ENCODE assay signal across 1 cellular context in genomic region chr13:75760182-75760981, GRCh38.
TF ChIP-seq lines count a peak whose summit lies in the region.

No MANE protein-coding gene starts in this region.

TF ChIP-seq in HepG2, 621 proteins besides CTCF, POLR2A, EP300 and RAD21 (continued from another document and continues in another):
- TF ChIP-seq DRAP1 (CRISPR knock-in tag; IDR thresholded peaks at IDR 0.05): peak; percentile 96
- TF ChIP-seq IKZF5 (CRISPR knock-in tag; IDR thresholded peaks at IDR 0.05): peak; percentile 81
- TF ChIP-seq YEATS2 (CRISPR knock-in tag; IDR thresholded peaks at IDR 0.05; ENCODE audit: borderline replicate concordance): no peak
- TF ChIP-seq DR1 (CRISPR knock-in tag; IDR thresholded peaks at IDR 0.05): peak; percentile 73
- no peak for TF ChIP-seq PCBP2 (optimal IDR thresholded peaks at IDR 0.05; ENCODE audit: low read depth, low read length, poor library complexity, severe bottlenecking)
- no peak for TF ChIP-seq E2F2 (CRISPR knock-in tag; IDR thresholded peaks at IDR 0.05; ENCODE audit: borderline replicate concordance)
- peak; percentile 94 for TF ChIP-seq TCF7 (IDR thresholded peaks at IDR 0.05; ENCODE audit: low read depth)
- no peak for TF ChIP-seq HNRNPH1 (optimal IDR thresholded peaks at IDR 0.05; ENCODE audit: low read depth, low read length)
- TF ChIP-seq GATAD2A (CRISPR knock-in tag; IDR thresholded peaks at IDR 0.05): peak; percentile 91
- no peak for TF ChIP-seq MAZ (IDR thresholded peaks at IDR 0.05; ENCODE audit: borderline replicate concordance, low read depth, low read length)
- TF ChIP-seq MAZ (CRISPR knock-in tag; IDR thresholded peaks at IDR 0.05; ENCODE audit: low read depth): 0 out of 2 replicates have a peak, but pooled peaks have one; percentile 54
- 0 out of 2 replicates have a peak, but pooled peaks have one; percentile 30 for TF ChIP-seq SIN3B (IDR thresholded peaks at IDR 0.05; ENCODE audit: low read length)
- TF ChIP-seq ZNF784 (CRISPR knock-in tag; IDR thresholded peaks at IDR 0.05; ENCODE audit: borderline replicate concordance): no peak
- peak; percentile 91 for TF ChIP-seq FOXA3 (CRISPR knock-in tag; IDR thresholded peaks at IDR 0.05)
- TF ChIP-seq HHEX (CRISPR knock-in tag; IDR thresholded peaks at IDR 0.05): peak; percentile 63
- TF ChIP-seq FIP1L1 (IDR thresholded peaks at IDR 0.05; ENCODE audit: borderline replicate concordance, insufficient read depth, low read depth, low read length): no peak
- TF ChIP-seq ZFX (CRISPR knock-in tag; IDR thresholded peaks at IDR 0.05; ENCODE audit: low read depth): no peak
- TF ChIP-seq RNF219 (CRISPR knock-in tag; IDR thresholded peaks at IDR 0.05): no peak
- peak; percentile 82 for TF ChIP-seq HDAC2 (CRISPR knock-in tag; IDR thresholded peaks at IDR 0.05)
- no peak for TF ChIP-seq CAMTA2 (CRISPR knock-in tag; IDR thresholded peaks at IDR 0.05; ENCODE audit: borderline replicate concordance)
- peak; percentile 89 for TF ChIP-seq ZNF331 (CRISPR knock-in tag; IDR thresholded peaks at IDR 0.05)
- TF ChIP-seq ATM (IDR thresholded peaks at IDR 0.05; ENCODE audit: borderline replicate concordance): no peak
- no peak; the same call in 1 of the 2 replicates for TF ChIP-seq SIN3A (IDR thresholded peaks at IDR 0.05; ENCODE audit: borderline replicate concordance, low read depth, low read length)
- no peak for TF ChIP-seq ZNF766 (CRISPR knock-in tag; IDR thresholded peaks at IDR 0.05; ENCODE audit: borderline replicate concordance)
- TF ChIP-seq HMGXB4 (CRISPR knock-in tag; IDR thresholded peaks at IDR 0.05; ENCODE audit: borderline replicate concordance in 1 of 2, low read depth in 1 of 2): peak; percentile 50 to 64; a peak in 3 of 4 replicates
- no peak for TF ChIP-seq ZNF513 (CRISPR knock-in tag; conservative IDR thresholded peaks at IDR 0.05)
- peak; percentile 37; the same call in 1 of the 2 replicates for TF ChIP-seq UBTF (CRISPR knock-in tag; IDR thresholded peaks at IDR 0.05)
- TF ChIP-seq TGIF2 (CRISPR knock-in tag; IDR thresholded peaks at IDR 0.05): peak; percentile 69
- no peak for TF ChIP-seq SATB2 (CRISPR knock-in tag; IDR thresholded peaks at IDR 0.05)
- no peak for TF ChIP-seq ZZZ3 (CRISPR knock-in tag; IDR thresholded peaks at IDR 0.05; ENCODE audit: borderline replicate concordance)
- TF ChIP-seq CSRNP2 (CRISPR knock-in tag; conservative IDR thresholded peaks at IDR 0.05; ENCODE audit: low read depth): no peak
- no peak for TF ChIP-seq SRSF1 (optimal IDR thresholded peaks at IDR 0.05; ENCODE audit: low read depth, low read length)
- TF ChIP-seq ZSCAN30 (CRISPR knock-in tag; IDR thresholded peaks at IDR 0.05): no peak
- peak; percentile 37; the same call in 1 of the 2 replicates for TF ChIP-seq CBX5 (CRISPR knock-in tag; IDR thresholded peaks at IDR 0.05; ENCODE audit: borderline replicate concordance)
- TF ChIP-seq JUND (CRISPR knock-in tag; IDR thresholded peaks at IDR 0.05): peak; percentile 46; the same call in 1 of the 2 replicates
- TF ChIP-seq ZNF646 (CRISPR knock-in tag; IDR thresholded peaks at IDR 0.05): 0 out of 2 replicates have a peak, but pooled peaks have one; percentile 31
